ENCODE assay signal across 25 cellular contexts in the genomic region with DNA sequence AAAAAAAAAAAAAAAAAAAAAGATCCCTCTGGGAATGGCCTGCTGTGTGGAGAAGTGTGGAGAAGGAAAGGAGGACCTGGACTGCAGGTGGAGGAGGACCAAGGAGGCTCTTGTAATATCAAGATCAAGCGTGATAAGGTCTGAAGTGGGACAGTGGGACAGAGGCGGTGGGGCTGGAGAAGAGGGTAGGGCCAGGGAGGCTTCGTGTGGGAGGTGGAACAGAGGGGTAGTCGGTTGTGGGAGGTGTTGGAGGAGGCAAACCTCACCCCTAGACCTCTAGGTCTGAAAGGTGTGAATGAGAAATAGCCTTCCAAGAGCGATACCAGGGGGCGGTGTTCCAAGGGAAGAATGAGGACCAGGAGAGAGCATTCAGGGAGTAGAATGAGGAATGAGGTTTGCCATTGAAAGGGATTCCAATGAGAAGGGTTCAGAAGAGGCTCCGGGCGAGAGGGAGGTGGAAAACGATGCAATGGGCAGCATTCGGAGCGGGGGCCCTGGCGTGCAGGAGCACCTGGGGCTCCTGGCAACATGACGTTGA. TPM values are rescaled to one million over a fixed set of nuclear protein-coding genes. Genes with fewer than 3 reads are reported as not detected.
DNase-seq lines count a peak whose midpoint lies in the region; ATAC-seq and TF ChIP-seq lines count a peak whose summit lies in the region.
"Had no signal": no experiment of that assay in that cellular context is flagged by ENCODE, and none has a peak within 500 bp of the region (broad histone marks: within the 10 kb centered on the region; RNA-seq: fewer than 3 reads in every experiment).

No MANE protein-coding gene starts in this region.

- H3K9ac ChIP-seq in H9 (ENCODE audit: extremely low read depth, insufficient read length, low read length) (no peak overlapping the region), endodermal cell (ENCODE audit: extremely low read depth, low read length, poor library complexity, severe bottlenecking) (no peak overlapping the region), neuronal stem cell (ENCODE audit: low read depth, low read length, poor library complexity) (no peak overlapping the region)

- no peak overlapping the region for H3K14ac ChIP-seq in H9 (ENCODE audit: insufficient read depth, low read length)
- no peak overlapping the region for H3K14ac ChIP-seq in neuronal stem cell (ENCODE audit: low read length)

- no peaks in the 10 kb centered on the region for H3K9me3 Mint-ChIP-seq in activated CD4-positive, alpha-beta memory T cell treated with anti-CD3 and anti-CD28 coated beads for 36 hours
- H3K9me3 Mint-ChIP-seq in activated CD4-positive, alpha-beta memory T cell treated with anti-CD3 and anti-CD28 coated beads, Interleukin-2, amount 10 ng/mL, durations not matched to agents 7 days and 5 days, result no peaks in the 10 kb centered on the region
- H3K9me3 Mint-ChIP-seq in H9 (no peaks in the 10 kb centered on the region), endodermal cell (no peaks in the 10 kb centered on the region)

- no peak overlapping the region for H4K5ac ChIP-seq in H9 (ENCODE audit: insufficient read length, low read depth, low read length)

- H3K36me3 Mint-ChIP-seq in activated CD4-positive, alpha-beta memory T cell treated with anti-CD3 and anti-CD28 coated beads for 36 hours, result no peaks in the 10 kb centered on the region
- no peaks in the 10 kb centered on the region for H3K36me3 Mint-ChIP-seq in activated CD4-positive, alpha-beta memory T cell treated with anti-CD3 and anti-CD28 coated beads, Interleukin-2, amount 10 ng/mL, durations not matched to agents 7 days and 5 days (ENCODE audit: low read depth)
- H3K36me3 Mint-ChIP-seq in H9 (ENCODE audit: insufficient read depth in 1 of 3, low read depth in 3 of 3), result no peaks in the 10 kb centered on the region
- no peaks in the 10 kb centered on the region for H3K36me3 Mint-ChIP-seq in endodermal cell (ENCODE audit: low read depth)

- H3K79me1 ChIP-seq in H9 (ENCODE audit: insufficient read depth, low read depth, low read length, poor library complexity, severe bottlenecking) (no peaks in the 10 kb centered on the region), neuronal stem cell (ENCODE audit: low read depth, low read length) (no peaks in the 10 kb centered on the region)

- CTCF ChIA-PET in activated CD4-positive, alpha-beta memory T cell treated with anti-CD3 and anti-CD28 coated beads for 36 hours (lab: Charles Lee), result interaction anchor here (1.4 kb wide), 1 partner anchor 40 kb away, joined by 5 read pairs; no protein-coding TSS in a partner anchor
- CTCF ChIA-PET in activated CD4-positive, alpha-beta memory T cell treated with anti-CD3 and anti-CD28 coated beads, Interleukin-2, amount 10 ng/mL, durations not matched to agents 7 days and 5 days (lab: Charles Lee), result interaction anchor here (0.6 kb wide), 1 partner anchor 26 kb away, joined by 4 read pairs; no protein-coding TSS in a partner anchor

- H3K4me3 Mint-ChIP-seq in activated CD4-positive, alpha-beta memory T cell treated with anti-CD3 and anti-CD28 coated beads for 36 hours, result no peak overlapping the region
- H3K4me3 Mint-ChIP-seq in activated CD4-positive, alpha-beta memory T cell treated with anti-CD3 and anti-CD28 coated beads, Interleukin-2, amount 10 ng/mL, durations not matched to agents 7 days and 5 days, result no peak overlapping the region
- H3K4me3 Mint-ChIP-seq in H9 (no peak overlapping the region), endodermal cell (no peak overlapping the region)

- H4K20me1 ChIP-seq in H9 (ENCODE audit: control insufficient read depth, insufficient read depth, insufficient read length), result no peaks in the 10 kb centered on the region

- H3K4me3 ChIP-seq in endodermal cell (ENCODE audit: low read length) (no peak overlapping the region), neuronal stem cell (ENCODE audit: low read length in 2 of 2) (no peak overlapping the region)
- H3K4me3 ChIP-seq: SJCRH30 had no signal

- no peak for DNase-seq in activated CD4-positive, alpha-beta memory T cell treated with anti-CD3 and anti-CD28 coated beads for 36 hours
- DNase-seq in activated CD4-positive, alpha-beta memory T cell treated with anti-CD3 and anti-CD28 coated beads, Interleukin-2, amount 10 ng/mL, durations not matched to agents 7 days and 5 days, result no peak
- no peak for DNase-seq in H9
- no peak for DNase-seq in endodermal cell
- DNase-seq in neuronal stem cell (ENCODE audit: low spot score), result no peak
- DNase-seq in T-helper 9 cell, result no peak
- DNase-seq in NCI-H2196 treated with DMSO at 0.1 percent for 48 hours (lab: John Stamatoyannopoulos, UW; ENCODE audit: unreplicated experiment), result no peak
- DNase-seq: BE2C; H7; NCI-H1092; NCI-H1436 treated with DMSO at 0.1 percent for 48 hours; NCI-H187 treated with DMSO at 0.1 percent for 48 hours; NCI-H446; NCI-H526; NCI-H82; NK-92 treated with Interleukin-12 subunit alpha and Interleukin-12 subunit beta, amount 100 ng/mL, for 24 hours; PC-3; SJCRH30 had no signal

- H2AK5ac ChIP-seq in H9 (ENCODE audit: insufficient read length, low read length) (no peak overlapping the region), neuronal stem cell (ENCODE audit: low read depth, low read length) (no peak overlapping the region)

- H3K56ac ChIP-seq in H9 (ENCODE audit: insufficient read length, low read depth, low read length), result no peak overlapping the region

- POLR2A ChIA-PET in activated CD4-positive, alpha-beta memory T cell treated with anti-CD3 and anti-CD28 coated beads for 36 hours (lab: Charles Lee), result no interaction called here
- POLR2A ChIA-PET in activated CD4-positive, alpha-beta memory T cell treated with anti-CD3 and anti-CD28 coated beads, Interleukin-2, amount 10 ng/mL, durations not matched to agents 7 days and 5 days (lab: Charles Lee), result no interaction called here

- H2BK20ac ChIP-seq in H9 (ENCODE audit: low read depth, low read length, poor library complexity, severe bottlenecking), result no peak overlapping the region

- no CpG with 5 or more reads among the region's 13 CpGs for WGBS in H9 (ENCODE audit: extremely low coverage, insufficient read length, low lambda C conversion rate)
- 88 to 97% methylated on average over 10 to 13 of the region's 13 CpGs for WGBS in endodermal cell (ENCODE audit: insufficient coverage in 1 of 2, insufficient read length in 1 of 2), 2 experiments
- no CpG with 5 or more reads among the region's 13 CpGs for whole genome bisulfite sequencing in neuronal stem cell (ENCODE audit: extremely low coverage in 2 of 2, insufficient read length in 2 of 2, insufficient replicate concordance in 1 of 2), 2 donors

- H3K27me3 Mint-ChIP-seq in activated CD4-positive, alpha-beta memory T cell treated with anti-CD3 and anti-CD28 coated beads for 36 hours, result no peaks in the 10 kb centered on the region
- H3K27me3 Mint-ChIP-seq in activated CD4-positive, alpha-beta memory T cell treated with anti-CD3 and anti-CD28 coated beads, Interleukin-2, amount 10 ng/mL, durations not matched to agents 7 days and 5 days, result peaks cover 8% of the 10 kb centered on the region
- H3K27me3 Mint-ChIP-seq in H9 (ENCODE audit: low read depth) (no peaks in the 10 kb centered on the region), endodermal cell (ENCODE audit: insufficient read depth) (no peaks in the 10 kb centered on the region)

- peaks cover 16% of the 10 kb centered on the region for H3K4me1 Mint-ChIP-seq in activated CD4-positive, alpha-beta memory T cell treated with anti-CD3 and anti-CD28 coated beads for 36 hours (ENCODE audit: low read depth)
- peaks cover 19% of the 10 kb centered on the region for H3K4me1 Mint-ChIP-seq in activated CD4-positive, alpha-beta memory T cell treated with anti-CD3 and anti-CD28 coated beads, Interleukin-2, amount 10 ng/mL, durations not matched to agents 7 days and 5 days
- peaks cover 43 to 46% of the 10 kb centered on the region in 2 experiments for H3K4me1 Mint-ChIP-seq in H9
- H3K4me1 Mint-ChIP-seq in endodermal cell, result peaks cover 26% of the 10 kb centered on the region

- H3K27ac ChIP-seq in H9 (ENCODE audit: insufficient read length, low read depth, low read length) (no peak overlapping the region), endodermal cell (ENCODE audit: low read depth, low read length) (no peak overlapping the region), neuronal stem cell (replicated peaks; ENCODE audit: low read length) (no peak overlapping the region)
- H3K27ac ChIP-seq: 22Rv1, HL-60, SJCRH30 had no signal

- H2BK12ac ChIP-seq in H9 (ENCODE audit: insufficient read length, low read depth, low read length) (no peak overlapping the region), neuronal stem cell (ENCODE audit: low read length) (no peak overlapping the region)

- no peaks in the 10 kb centered on the region for H3K36me3 ChIP-seq in endodermal cell (ENCODE audit: control insufficient read depth, insufficient read depth, low read length)
- H3K36me3 ChIP-seq in neuronal stem cell (replicated peaks in 1 of 2; ENCODE audit: control insufficient read depth in 2 of 2, insufficient read depth in 2 of 2, low read length in 2 of 2), result no peaks in the 10 kb centered on the region
- H3K36me3 ChIP-seq: BE2C, SJCRH30 had no signal

- H2BK15ac ChIP-seq in H9 (ENCODE audit: low read depth, low read length), result no peak overlapping the region
- no peak overlapping the region for H2BK15ac ChIP-seq in neuronal stem cell (ENCODE audit: low read length)

- H3K4me1 ChIP-seq in H9 (ENCODE audit: insufficient read depth, low read length), result peaks cover 4% of the 10 kb centered on the region; the same call in 1 of the 2 replicates
- no peaks in the 10 kb centered on the region for H3K4me1 ChIP-seq in endodermal cell (ENCODE audit: control insufficient read depth, insufficient read depth, low read length)
- peaks cover 8 to 10% of the 10 kb centered on the region in 2 donors for H3K4me1 ChIP-seq in neuronal stem cell (ENCODE audit: control insufficient read depth in 2 of 2, insufficient read depth in 1 of 2, low read depth in 1 of 2, low read length in 2 of 2)

- no peak overlapping the region for H3K23ac ChIP-seq in H9 (ENCODE audit: insufficient read length, low read depth, low read length)
- H3K23ac ChIP-seq in neuronal stem cell (ENCODE audit: low read depth, low read length, poor library complexity), result no peak overlapping the region

- no peak for ATAC-seq in HG02840 (IDR thresholded peaks at IDR 0.05; ENCODE audit: low FRiP score, unreplicated experiment)
- ATAC-seq: PC-3, Right ventricle myocardium inferior, SK-N-SH treated with all-trans-retinoic acid at 6 μM for 48 hours had no signal

- H3K4me2 ChIP-seq in H9 (ENCODE audit: insufficient read depth, insufficient read length, low read length) (no peak overlapping the region), neuronal stem cell (ENCODE audit: insufficient read depth, low read length, poor library complexity, severe bottlenecking) (no peak overlapping the region)

- H3T11ph ChIP-seq in H9 (ENCODE audit: low read length), result no peak overlapping the region

- intact Hi-C loops in activated CD4-positive, alpha-beta memory T cell treated with anti-CD3 and anti-CD28 coated beads for 36 hours (cut with micrococcal nuclease), result no loop called here

- H3K23me2 ChIP-seq in H9 (ENCODE audit: insufficient read length, low read depth, low read length, poor library complexity, severe bottlenecking), result no peaks in the 10 kb centered on the region

- H4K91ac ChIP-seq in H9 (ENCODE audit: insufficient read length, low read depth, low read length) (no peak overlapping the region), neuronal stem cell (ENCODE audit: low read depth, low read length, poor library complexity) (no peak overlapping the region)

- H2BK120ac ChIP-seq in H9 (ENCODE audit: low read depth, low read length, poor library complexity, severe bottlenecking) (no peak overlapping the region), neuronal stem cell (ENCODE audit: low read depth, low read length) (no peak overlapping the region)

- H3K27me3 ChIP-seq in H9 (ENCODE audit: insufficient read depth, low read length), result no peaks in the 10 kb centered on the region
- no peaks in the 10 kb centered on the region for H3K27me3 ChIP-seq in endodermal cell (ENCODE audit: control insufficient read depth, insufficient read depth, low read length, poor library complexity, severe bottlenecking)
- peaks cover 0 to 45% (median 16%) of the 10 kb centered on the region in 3 experiments for H3K27me3 ChIP-seq in neuronal stem cell (ENCODE audit: control insufficient read depth in 3 of 3, insufficient read depth in 3 of 3, low read depth in 1 of 3, low read length in 3 of 3)
- H3K27me3 ChIP-seq: BE2C, SJCRH30 had no signal

- H4K8ac ChIP-seq in H9 (replicated peaks; ENCODE audit: insufficient read length, low read depth, low read length), result no peak overlapping the region
- no peak overlapping the region for H4K8ac ChIP-seq in neuronal stem cell (ENCODE audit: low read depth, low read length)

- H3K18ac ChIP-seq in H9 (ENCODE audit: insufficient read length, low read depth, low read length), result no peak overlapping the region
- H3K18ac ChIP-seq in neuronal stem cell (ENCODE audit: low read length), result peak overlapping the region; percentile 57

- 0 out of 3 replicates have a peak, but pooled peaks have one; percentile 14 for TF ChIP-seq CTCF in H9 (conservative IDR thresholded peaks at IDR 0.05)
- TF ChIP-seq CTCF in endodermal cell (conservative IDR thresholded peaks at IDR 0.05), result peak; percentile 18

- H3K4ac ChIP-seq in H9 (ENCODE audit: low read depth, low read length) (no peak overlapping the region), neuronal stem cell (ENCODE audit: low read length) (no peak overlapping the region)

- H3K27ac Mint-ChIP-seq in activated CD4-positive, alpha-beta memory T cell treated with anti-CD3 and anti-CD28 coated beads for 36 hours, result peak overlapping the region; percentile 2
- no peak overlapping the region for H3K27ac Mint-ChIP-seq in activated CD4-positive, alpha-beta memory T cell treated with anti-CD3 and anti-CD28 coated beads, Interleukin-2, amount 10 ng/mL, durations not matched to agents 7 days and 5 days
- peak overlapping the region in 1 of 3 experiments; percentile 8; a peak in 3 of 7 replicates for H3K27ac Mint-ChIP-seq in H9
- no peak overlapping the region for H3K27ac Mint-ChIP-seq in endodermal cell

- H2AFZ ChIP-seq in H9 (ENCODE audit: low read length) (no peak overlapping the region), neuronal stem cell (ENCODE audit: low read length) (no peak overlapping the region)

- H2BK5ac ChIP-seq in H9 (ENCODE audit: insufficient read length, low read length) (no peak overlapping the region), neuronal stem cell (ENCODE audit: low read length) (no peak overlapping the region)

- H3K79me2 ChIP-seq in H9 (ENCODE audit: insufficient read depth, low read length), result no peaks in the 10 kb centered on the region

- H3K9me3 ChIP-seq in H9 (ENCODE audit: control insufficient read depth, low read depth, low read length) (no peaks in the 10 kb centered on the region), endodermal cell (ENCODE audit: control insufficient read depth, low read length) (no peaks in the 10 kb centered on the region), neuronal stem cell (replicated peaks in 1 of 2; ENCODE audit: control insufficient read depth in 2 of 2, insufficient read depth in 1 of 2, low read depth in 1 of 2, low read length in 2 of 2) (peaks cover 0 to 1% of the 10 kb centered on the region in 2 donors)
- H3K9me3 ChIP-seq: BE2C, SJCRH30 had no signal

RNA-seq across cellular contexts. Expression of a gene that starts 44.2 kb away (rescaled TPM):
- total RNA-seq in activated CD4-positive, alpha-beta memory T cell treated with anti-CD3 and anti-CD28 coated beads for 36 hours, result not detected
- not detected for total RNA-seq in activated CD4-positive, alpha-beta memory T cell treated with anti-CD3 and anti-CD28 coated beads, Interleukin-2, amount 10 ng/mL, durations not matched to agents 7 days and 5 days
- total RNA-seq in H9 (2021) (2.8 and 2.9 TPM in 2 replicates), endodermal cell (under 1 TPM in 1 of 2 donors, not detected in 1; 0.53 TPM)
- polyA plus RNA-seq in endodermal cell (2013, experiment 1 of 2), result 10.9 TPM
- polyA plus RNA-seq in endodermal cell (2013, experiment 2 of 2), result 15.6 TPM
- polyA plus RNA-seq in neuronal stem cell (2013, experiment 1 of 2), result 0.18 TPM
- polyA plus RNA-seq in neuronal stem cell (2013, experiment 2 of 2), result 0.18 TPM
- total RNA-seq: Daoy, PC-3, RPMI7951 had no signal
